In genomic region chr9:83385317-83385716, GRCh38 we compare ENCODE assay signal across 29 cellular contexts.
A peak's percentile ranks its signal among the peaks of the same experiment; 100 is the strongest.
DNase-seq lines count a peak whose midpoint lies in the region; ATAC-seq and TF ChIP-seq lines count a peak whose summit lies in the region.
"Had no signal": no experiment of that assay in that cellular context is flagged by ENCODE, and none has a peak within 500 bp of the region (broad histone marks: within the 10 kb centered on the region; RNA-seq: fewer than 3 reads in every experiment).

No MANE protein-coding gene starts in this region.

- ATAC-seq in GM18861 (IDR thresholded peaks at IDR 0.05; ENCODE audit: unreplicated experiment): no peak
- ATAC-seq: body of pancreas; CD8-positive, alpha-beta T cell; gastroesophageal sphincter; GM12878; left colon; right cardiac atrium; Right ventricle myocardium inferior; stimulated activated effector memory CD8-positive, alpha-beta T cell treated with anti-CD3 and anti-CD28 coated beads, Interleukin-12 subunit alpha, Interleukin-12 subunit beta, amount 100 ng/mL, for 72 hours; upper lobe of right lung had no signal

- DNase-seq in GM03348 (ENCODE audit: low spot score) (peak; percentile 11), NCI-H446 treated with DMSO at 0.1 percent for 48 hours (lab: John Stamatoyannopoulos, UW) (peak; percentile 41), fibroblast of mammary gland (ENCODE audit: low read depth) (peak; percentile 64), NCI-H774 (lab: John Stamatoyannopoulos, UW) (no peak), NCI-H146 treated with DMSO at 0.1 percent for 48 hours (lab: John Stamatoyannopoulos, UW; ENCODE audit: unreplicated experiment) (no peak), islet precursor cell (no peak)
- DNase-seq: activated CD4-positive, alpha-beta T cell treated with anti-CD3 and anti-CD28 coated beads, Interleukin-2, amount 10 ng/mL, durations not matched to agents 24 days and 14 days; activated naive CD4-positive, alpha-beta T cell treated with Interleukin-2 at 50 U/mL for 16 hours; adrenal gland; body of pancreas; CD8-positive, alpha-beta T cell; effector CD8-positive, alpha-beta T cell; erythroblast; left colon; NCI-H1436; NK-92 treated with Interleukin-12 subunit alpha and Interleukin-12 subunit beta, amount 100 ng/mL, for 24 hours; PC-9; right cardiac atrium; stimulated activated CD4-positive, alpha-beta T cell treated with anti-CD3 and anti-CD28 coated beads, Interleukin-4, amount 100 ng/mL, for 24 hours; substantia nigra; T1000; upper lobe of right lung had no signal

- H3K4me3 ChIP-seq in fibroblast of mammary gland (ENCODE audit: control insufficient read depth, low read depth, low read length): no peak overlapping the region
- H3K4me3 ChIP-seq: adrenal gland, body of pancreas, gastroesophageal sphincter, GM12878, hepatocyte, neural progenitor cell, PC-9, upper lobe of right lung had no signal

- TF ChIP-seq CTCF in fibroblast of mammary gland (conservative IDR thresholded peaks at IDR 0.05; ENCODE audit: control insufficient read depth, insufficient read depth, low read depth, low read length): no peak

Comparison
In these comparisons a context has a peak if more than half of its experiments do, and no peak if none do; other contexts are left out.
1. DNase-seq: peak in GM03348 (single experiment), NCI-H446 treated with DMSO at 0.1 percent for 48 hours (single experiment) and fibroblast of mammary gland (single experiment); none in NCI-H774 (single experiment), NCI-H146 treated with DMSO at 0.1 percent for 48 hours (single experiment) and islet precursor cell (single experiment).